Comparison of ENCODE assay signal across 21 cellular contexts in the genomic region with DNA sequence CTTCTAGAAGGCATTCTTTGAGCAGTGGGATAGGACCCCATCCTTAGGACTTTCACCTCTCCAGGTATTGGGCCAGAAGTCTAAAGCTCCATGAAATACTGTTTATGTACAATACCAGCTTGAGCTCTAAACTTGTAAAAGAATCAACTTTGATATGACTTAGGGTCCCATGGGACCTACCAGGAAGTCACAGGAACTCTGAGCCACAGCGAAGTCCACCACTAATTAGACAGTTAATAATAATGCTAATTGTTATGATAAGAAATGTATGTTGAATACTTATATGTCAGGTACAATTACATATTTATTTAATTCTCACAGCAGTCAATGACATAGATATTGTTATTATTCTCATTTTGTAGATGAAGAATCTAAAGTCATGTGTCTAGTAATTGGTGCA.
"Had no signal": no experiment of that assay in that cellular context is flagged by ENCODE, and none has a peak within 500 bp of the region (broad histone marks: within the 10 kb centered on the region; RNA-seq: fewer than 3 reads in every experiment).

No MANE protein-coding gene starts in this region.

- H3K4me3 ChIP-seq: heart right ventricle, lung, sigmoid colon, skin epidermis, testis, tibial nerve, upper lobe of right lung, vagina had no signal

- H3K27me3 ChIP-seq: heart right ventricle, sigmoid colon, testis, tibial nerve, upper lobe of right lung, vagina had no signal

- DNase-seq: effector memory CD4-positive, alpha-beta T cell; heart right ventricle; left colon; left ventricle myocardium superior; mesendoderm; naive thymus-derived CD4-positive, alpha-beta T cell; nephron progenitor cell; sigmoid colon; stimulated activated CD4-positive, alpha-beta T cell treated with anti-CD3 and anti-CD28 coated beads, Interleukin-2, amount 100 ng/mL, for 24 hours; stimulated activated CD4-positive, alpha-beta T cell treated with anti-CD3 and anti-CD28 coated beads, Interleukin-4, amount 100 ng/mL, for 4 hours; stimulated activated naive B cell treated with anti-CD40 and anti-IgM and Interleukin-4, amounts not matched to agents 10 μg/mL and 1 μg/mL and 100 μg/mL, for 72 hours; stimulated activated naive CD8-positive, alpha-beta T cell treated with anti-CD3 and anti-CD28 coated beads, Interleukin-15, amount 100 ng/mL, for 72 hours; testis; upper lobe of right lung had no signal

- H3K4me3 Mint-ChIP-seq: naive thymus-derived CD4-positive, alpha-beta T cell; nephron progenitor cell; stimulated activated naive B cell treated with anti-CD40 and anti-IgM and Interleukin-4, amounts not matched to agents 10 μg/mL and 1 μg/mL and 100 μg/mL, for 72 hours; stimulated activated naive CD8-positive, alpha-beta T cell treated with anti-CD3 and anti-CD28 coated beads, Interleukin-15, amount 100 ng/mL, for 72 hours had no signal

- H3K27ac Mint-ChIP-seq: nephron progenitor cell; stimulated activated naive CD8-positive, alpha-beta T cell treated with anti-CD3 and anti-CD28 coated beads, Interleukin-15, amount 100 ng/mL, for 72 hours had no signal

- H3K9me3 ChIP-seq: heart right ventricle, sigmoid colon, testis, tibial nerve, upper lobe of right lung, vagina had no signal

- H3K36me3 ChIP-seq: heart right ventricle, sigmoid colon, tibial nerve, upper lobe of right lung, vagina had no signal

- H3K27me3 Mint-ChIP-seq: naive thymus-derived CD4-positive, alpha-beta T cell; stimulated activated naive B cell treated with anti-CD40 and anti-IgM and Interleukin-4, amounts not matched to agents 10 μg/mL and 1 μg/mL and 100 μg/mL, for 72 hours; stimulated activated naive CD8-positive, alpha-beta T cell treated with anti-CD3 and anti-CD28 coated beads, Interleukin-15, amount 100 ng/mL, for 72 hours had no signal

- H3K27ac ChIP-seq: heart right ventricle, sigmoid colon, skin epidermis, testis, tibial nerve, upper lobe of right lung, vagina had no signal

- FAIRE-seq: endometrium, frontal cortex had no signal

- H3K4me1 ChIP-seq: testis had no signal

- ATAC-seq: esophagus mucosa; heart right ventricle; left colon; left ventricle myocardium superior; naive thymus-derived CD4-positive, alpha-beta T cell; stimulated activated naive B cell treated with anti-CD40 and anti-IgM and Interleukin-4, amounts not matched to agents 10 μg/mL and 1 μg/mL and 100 μg/mL, for 72 hours; stimulated activated naive CD8-positive, alpha-beta T cell treated with anti-CD3 and anti-CD28 coated beads, Interleukin-15, amount 100 ng/mL, for 72 hours; upper lobe of right lung had no signal

- H3K9me3 Mint-ChIP-seq: nephron progenitor cell; stimulated activated naive B cell treated with anti-CD40 and anti-IgM and Interleukin-4, amounts not matched to agents 10 μg/mL and 1 μg/mL and 100 μg/mL, for 72 hours; stimulated activated naive CD8-positive, alpha-beta T cell treated with anti-CD3 and anti-CD28 coated beads, Interleukin-15, amount 100 ng/mL, for 72 hours had no signal
